ENCODE assay signal across 8 cellular contexts in the genomic region with DNA sequence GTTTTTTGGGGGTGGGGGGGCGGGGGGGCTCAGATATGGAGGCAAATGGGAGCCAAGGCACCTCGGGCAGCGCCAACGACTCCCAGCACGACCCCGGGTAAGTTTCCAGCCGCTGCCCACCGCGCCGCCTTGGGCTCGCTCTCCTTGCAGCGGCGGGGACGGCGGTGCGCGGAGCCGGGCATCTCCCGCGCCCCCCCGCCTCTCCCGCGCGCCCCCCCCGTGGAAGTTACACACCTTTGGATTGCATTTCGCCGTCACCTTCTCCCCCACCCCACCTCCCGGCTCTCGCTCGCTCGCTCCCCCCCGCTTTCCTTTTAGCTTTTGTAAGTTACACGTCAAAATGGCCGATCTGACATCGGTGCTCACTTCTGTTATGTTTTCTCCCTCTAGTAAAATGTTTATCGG. TPM values are rescaled to one million over a fixed set of nuclear protein-coding genes. Genes with fewer than 3 reads are reported as not detected.
DNase-seq lines count a peak whose midpoint lies in the region; ATAC-seq and TF ChIP-seq lines count a peak whose summit lies in the region.

No MANE protein-coding gene starts in this region.

- CTCF ChIA-PET in BJ (lab: Yijun Ruan, JAX), result interaction anchor here (0.7 to 2.6 kb wide), 4 partner anchors 13 to 415 kb away, joined by 3 to 15 read pairs (median 6); no protein-coding TSS in a partner anchor

- no peak for TF ChIP-seq POLR2A in prostate gland (IDR thresholded peaks at IDR 0.05)

- H3K27me3 Mint-ChIP-seq in glutamatergic neuron (ENCODE audit: unreplicated experiment), result peaks cover 10% of the 10 kb centered on the region

- H3K27me3 ChIP-seq in BJ (ENCODE audit: control insufficient read depth, insufficient read depth, low read length) (peaks cover 8% of the 10 kb centered on the region), prostate gland (replicated peaks; ENCODE audit: insufficient read depth) (no peaks in the 10 kb centered on the region)

- H3K27ac Mint-ChIP-seq in glutamatergic neuron (ENCODE audit: unreplicated experiment), result no peak overlapping the region

- H3K4me3 ChIP-seq in BJ (ENCODE audit: low read depth, low read length), result peak overlapping the region; percentile 63
- H3K4me3 ChIP-seq in prostate gland, result peak overlapping the region; percentile 82 to 88

- H3K9me3 Mint-ChIP-seq in glutamatergic neuron (ENCODE audit: unreplicated experiment), result peaks cover 7% of the 10 kb centered on the region

- peak overlapping the region; percentile 99 for H3K4me3 Mint-ChIP-seq in glutamatergic neuron (ENCODE audit: unreplicated experiment)

- H3K27ac ChIP-seq in prostate gland, result peak overlapping the region; percentile 97 to 99

- peak; percentile 13 for ATAC-seq in GM21576 (IDR thresholded peaks at IDR 0.05; ENCODE audit: unreplicated experiment)
- ATAC-seq in HG03108 (IDR thresholded peaks at IDR 0.05; ENCODE audit: unreplicated experiment), result no peak

- no peak for DNase-seq in BJ (ENCODE audit: low read depth)
- peak; percentile 48 for DNase-seq in NCI-H510A (lab: John Stamatoyannopoulos, UW)
- DNase-seq in activated naive CD4-positive, alpha-beta T cell treated with Interleukin-2 at 50 U/mL for 16 hours, result peak; percentile 56
- DNase-seq in glutamatergic neuron, result no peak
- DNase-seq in prostate gland (ENCODE audit: low spot score), result peak; percentile 31
- no peak for DNase-seq in putamen (ENCODE audit: low spot score)

- POLR2A ChIA-PET in BJ (lab: Charles Lee), result no interaction called here

- intact Hi-C loops in prostate gland (cut with DNase I), result loop anchor here (2.0 to 10.0 kb wide), 3 partner anchors 151 to 406 kb away; no protein-coding TSS in a partner anchor

- TF ChIP-seq CTCF in BJ (IDR thresholded peaks at IDR 0.05; ENCODE audit: insufficient read depth, low read depth, low read length) (no peak), glutamatergic neuron (IDR thresholded peaks at IDR 0.05; ENCODE audit: partially characterized antibody, unreplicated experiment) (no peak), prostate gland (IDR thresholded peaks at IDR 0.05) (no peak)

- under 1% methylated on average over 19 of the region's 36 CpGs for WGBS in prostate gland

- H3K9me3 ChIP-seq in prostate gland, result no peaks in the 10 kb centered on the region

- H3K4me1 ChIP-seq in prostate gland (replicated peaks), result no peaks in the 10 kb centered on the region

- H3K36me3 ChIP-seq in BJ (ENCODE audit: control insufficient read depth, insufficient read depth, low read length) (no peaks in the 10 kb centered on the region), prostate gland (no peaks in the 10 kb centered on the region)

- H3K36me3 Mint-ChIP-seq in glutamatergic neuron (ENCODE audit: unreplicated experiment), result no peaks in the 10 kb centered on the region

- H3K4me1 Mint-ChIP-seq in glutamatergic neuron (ENCODE audit: low read depth, unreplicated experiment), result peaks cover 33% of the 10 kb centered on the region

RNA-seq across cellular contexts. Expression of a gene that starts 0.4 kb away (rescaled TPM):
- polyA plus RNA-seq in BJ (2011; rRNA removed), result 9.2 and 11.6 TPM in 2 replicates
- polyA minus RNA-seq in BJ (2011; rRNA and poly(A)+ RNA removed), result 18.7 and 19.0 TPM in 2 replicates
- 141 TPM for total RNA-seq in glutamatergic neuron (ENCODE audit: unreplicated experiment)
- 10 to 100 TPM; 53.1 to 74.0 TPM for total RNA-seq in prostate gland

Comparison
In these comparisons a context has a peak if more than half of its experiments do, and no peak if none do; other contexts are left out.
1. DNase-seq: peak in NCI-H510A (single experiment), activated naive CD4-positive, alpha-beta T cell treated with Interleukin-2 at 50 U/mL for 16 hours (single experiment) and prostate gland (single experiment); none in BJ (single experiment), glutamatergic neuron (single experiment) and putamen (single experiment).